ENCODE assay signal across 1 cellular context in the genomic region with DNA sequence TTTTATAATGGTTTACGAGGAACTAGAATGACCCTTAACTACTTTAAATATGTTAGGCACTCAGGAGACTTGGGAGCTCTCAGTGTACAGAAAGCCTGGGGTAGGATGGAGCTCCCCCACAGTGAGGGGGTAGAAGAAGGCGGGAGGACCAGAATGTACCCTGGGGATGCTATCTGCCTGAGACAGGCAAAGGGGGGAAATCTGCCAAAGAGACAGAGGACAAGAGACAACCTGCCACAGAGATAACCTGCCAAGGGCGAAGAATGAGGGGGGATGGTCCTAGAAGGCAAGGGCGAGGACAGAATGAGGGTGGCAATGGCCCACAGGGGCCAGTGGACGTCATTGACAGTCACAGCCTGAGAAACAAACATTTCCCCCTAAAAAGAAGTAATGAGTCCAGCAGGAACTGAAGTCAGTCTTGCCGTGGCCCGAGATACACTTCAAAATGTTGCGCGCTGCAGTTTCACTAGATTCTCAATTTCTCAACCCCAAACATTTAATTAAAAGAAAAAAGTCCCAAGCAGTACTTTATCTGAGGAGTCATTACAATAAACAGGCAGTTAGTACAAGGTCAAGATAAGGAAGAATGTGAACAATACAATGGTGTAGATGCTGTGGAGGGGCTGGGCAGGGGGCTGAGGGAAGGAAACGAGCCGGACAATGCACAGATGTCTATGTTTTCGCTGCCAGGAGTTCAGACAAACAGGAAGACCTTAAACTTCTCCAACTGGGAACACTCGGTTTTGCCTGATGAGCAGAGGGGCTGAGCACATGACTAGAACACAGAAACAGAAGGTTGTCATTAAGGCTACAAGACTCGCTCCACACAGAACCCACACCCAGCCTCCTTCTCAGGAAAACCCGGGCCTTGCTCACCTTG.
A peak's percentile ranks its signal among the peaks of the same experiment; 100 is the strongest.
TF ChIP-seq lines count a peak whose summit lies in the region.

No MANE protein-coding gene starts in this region.

TF ChIP-seq in K562, 482 proteins besides CTCF, POLR2A, EP300 and RAD21 (continued from another document):
- TF ChIP-seq TRIM24 (IDR thresholded peaks at IDR 0.05) = 0 out of 4 replicates have a peak, but pooled peaks of 1 of the 2 experiments have one; percentile 11
- TF ChIP-seq NCOA1 (IDR thresholded peaks at IDR 0.05; ENCODE audit: low read depth) = no peak
- TF ChIP-seq TCF3 (CRISPR knock-in tag; IDR thresholded peaks at IDR 0.05) = peak; percentile 30; the same call in 1 of the 2 replicates
- 0 out of 4 replicates have a peak, but pooled peaks of 1 of the 2 experiments have one; percentile 9 for TF ChIP-seq KDM1A (IDR thresholded peaks at IDR 0.05)
- no peak for TF ChIP-seq KHSRP (IDR thresholded peaks at IDR 0.05)
- peak; percentile 79 for TF ChIP-seq CBFA2T3 (IDR thresholded peaks at IDR 0.05)
- peak; percentile 60 for TF ChIP-seq CBFA2T2 (conservative IDR thresholded peaks at IDR 0.05)
